ENCODE assay signal across 24 cellular contexts in the genomic region with DNA sequence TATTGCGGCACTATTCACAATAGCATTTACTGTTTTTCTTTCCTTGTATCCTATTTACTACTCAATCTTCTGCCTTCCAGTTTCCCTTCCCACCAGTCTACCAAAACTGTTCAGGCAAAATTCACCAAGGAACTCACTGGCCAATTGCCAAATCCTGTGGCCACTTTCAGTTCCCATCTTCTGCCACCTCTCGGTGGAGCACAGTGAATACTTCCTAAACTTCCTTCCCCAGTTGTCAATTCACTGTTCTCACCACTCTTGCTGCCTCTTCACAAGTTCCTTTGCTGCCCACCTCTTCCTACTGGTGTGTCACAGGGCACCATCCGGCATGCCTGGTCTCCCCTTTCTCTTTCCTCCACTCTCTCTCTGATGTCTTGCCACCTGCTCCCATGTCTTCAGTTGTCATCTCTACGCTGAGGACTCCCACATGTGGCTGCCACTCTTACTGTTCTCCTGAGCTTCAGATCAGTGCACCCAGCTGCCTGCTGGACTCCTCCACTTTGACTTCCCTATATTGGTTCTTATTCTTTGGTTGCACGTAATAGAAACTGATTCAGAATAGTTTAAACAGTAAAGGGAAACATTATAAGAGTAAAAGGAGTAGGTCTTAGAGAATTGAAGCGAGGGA.
DNase-seq lines count a peak whose midpoint lies in the region; ATAC-seq and TF ChIP-seq lines count a peak whose summit lies in the region.
"Had no signal": no experiment of that assay in that cellular context is flagged by ENCODE, and none has a peak within 500 bp of the region (broad histone marks: within the 10 kb centered on the region; RNA-seq: fewer than 3 reads in every experiment).

No MANE protein-coding gene starts in this region.

- H3K27me3 ChIP-seq in left lung (no peaks in the 10 kb centered on the region), Peyer's patch (no peaks in the 10 kb centered on the region)
- H3K27me3 ChIP-seq: tibial artery had no signal

- H3K9me3 ChIP-seq in OCI-LY7 (ENCODE audit: low read length) (no peaks in the 10 kb centered on the region), left lung (no peaks in the 10 kb centered on the region), Peyer's patch (no peaks in the 10 kb centered on the region)
- H3K9me3 ChIP-seq: HAP-1, tibial artery had no signal

- no peaks in the 10 kb centered on the region for H4K20me1 ChIP-seq in OCI-LY7 (ENCODE audit: insufficient read depth, low read length)

- TF ChIP-seq POLR2A in Peyer's patch (IDR thresholded peaks at IDR 0.05): no peak

- H3K4me2 ChIP-seq in OCI-LY7 (ENCODE audit: low read length): no peak overlapping the region
- H3K4me2 ChIP-seq: KMS-11 had no signal

- H3K4me3 ChIP-seq in OCI-LY7 (ENCODE audit: low read depth, low read length, poor library complexity, severe bottlenecking) (no peak overlapping the region), left lung (no peak overlapping the region), Peyer's patch (no peak overlapping the region)
- H3K4me3 ChIP-seq: HAP-1, tibial artery had no signal

- no peaks in the 10 kb centered on the region for H3K4me1 Mint-ChIP-seq in activated CD8-positive, alpha-beta memory T cell treated with anti-CD3 and anti-CD28 coated beads, Interleukin-2, amount 10 ng/mL, durations not matched to agents 7 days and 5 days
- H3K4me1 Mint-ChIP-seq: B cell; central memory CD8-positive, alpha-beta T cell; naive thymus-derived CD4-positive, alpha-beta T cell had no signal

- H3K36me3 Mint-ChIP-seq in activated CD8-positive, alpha-beta memory T cell treated with anti-CD3 and anti-CD28 coated beads, Interleukin-2, amount 10 ng/mL, durations not matched to agents 7 days and 5 days: peaks cover 7% of the 10 kb centered on the region

- no peaks in the 10 kb centered on the region for H3K79me2 ChIP-seq in OCI-LY7 (ENCODE audit: insufficient read depth, low read depth, low read length)

- TF ChIP-seq CTCF in OCI-LY7 (conservative IDR thresholded peaks at IDR 0.05; ENCODE audit: low read length): peak; percentile 15; the same call in 1 of the 2 replicates
- TF ChIP-seq CTCF in left lung (IDR thresholded peaks at IDR 0.05): no peak
- TF ChIP-seq CTCF in Peyer's patch (IDR thresholded peaks at IDR 0.05): no peak

- POLR2A ChIA-PET in OCI-LY7 (lab: Charles Lee): interaction anchor here (0.6 kb wide), 1 partner anchor 75 kb away, joined by 3 read pairs; no protein-coding TSS in a partner anchor

- DNase-seq in Ammon's horn (ENCODE audit: low spot score) (peak; percentile 30), KBM-7 (peak; percentile 37), OCI-LY7 (ENCODE audit: low spot score) (no peak), left lung (no peak), GF-D8 (lab: John Stamatoyannopoulos, UW) (no peak), Peyer's patch (no peak)
- no peak for DNase-seq in effector CD4-positive, alpha-beta T cell
- DNase-seq in activated CD8-positive, alpha-beta memory T cell treated with anti-CD3 and anti-CD28 coated beads, Interleukin-2, amount 10 ng/mL, durations not matched to agents 7 days and 5 days: no peak
- DNase-seq: activated CD4-positive, alpha-beta T cell treated with anti-CD3 and anti-CD28 coated beads for 4 hours; activated gamma-delta T cell; dermis blood vessel endothelial cell; naive thymus-derived CD4-positive, alpha-beta T cell; NCI-H1694; NCI-H510A treated with DMSO at 0.1 percent for 48 hours; nucleus accumbens; small intestine; stimulated activated CD4-positive, alpha-beta T cell treated with anti-CD3 and anti-CD28 coated beads, Interleukin-2, amount 100 ng/mL, for 24 hours; tibial artery had no signal

- no peak overlapping the region for H3K4me3 Mint-ChIP-seq in activated CD8-positive, alpha-beta memory T cell treated with anti-CD3 and anti-CD28 coated beads, Interleukin-2, amount 10 ng/mL, durations not matched to agents 7 days and 5 days
- H3K4me3 Mint-ChIP-seq: B cell; central memory CD8-positive, alpha-beta T cell; naive thymus-derived CD4-positive, alpha-beta T cell; T-helper 2 cell treated with Interferon-gamma antibody and Interleukin-4, amounts not matched to agents 5 μg/mL and 100 μg/mL, for 36 hours had no signal

- H3K4me1 ChIP-seq in OCI-LY7 (ENCODE audit: insufficient read depth, low read length, poor library complexity, severe bottlenecking) (peaks cover 4% of the 10 kb centered on the region), left lung (no peaks in the 10 kb centered on the region), Peyer's patch (peaks cover 0 to 3% (median 0%) of the 10 kb centered on the region in 4 donors)
- H3K4me1 ChIP-seq: HAP-1, tibial artery had no signal

- in situ Hi-C loops in KBM-7 (cut with MboI; ENCODE audit: low pct_unique_long_range_greater_than_20kb, low sequenced_read_pairs): no loop called here

- no peak overlapping the region for H3K27ac Mint-ChIP-seq in activated CD8-positive, alpha-beta memory T cell treated with anti-CD3 and anti-CD28 coated beads, Interleukin-2, amount 10 ng/mL, durations not matched to agents 7 days and 5 days
- H3K27ac Mint-ChIP-seq: B cell; naive thymus-derived CD4-positive, alpha-beta T cell; T-helper 2 cell treated with Interferon-gamma antibody and Interleukin-4, amounts not matched to agents 5 μg/mL and 100 μg/mL, for 36 hours had no signal

- H3K36me3 ChIP-seq in OCI-LY7 (ENCODE audit: insufficient read depth, low read length) (peaks cover 45% of the 10 kb centered on the region), left lung (peaks cover 0 to 13% of the 10 kb centered on the region in 2 donors), Peyer's patch (peaks cover 0 to 25% (median 0%) of the 10 kb centered on the region in 3 donors)

- no peaks in the 10 kb centered on the region for H3K9me2 ChIP-seq in OCI-LY7 (ENCODE audit: insufficient read depth, low read length)

- H3K9me3 Mint-ChIP-seq in activated CD8-positive, alpha-beta memory T cell treated with anti-CD3 and anti-CD28 coated beads, Interleukin-2, amount 10 ng/mL, durations not matched to agents 7 days and 5 days (ENCODE audit: low read depth): no peaks in the 10 kb centered on the region
- H3K9me3 Mint-ChIP-seq: central memory CD8-positive, alpha-beta T cell; T-helper 2 cell treated with Interferon-gamma antibody and Interleukin-4, amounts not matched to agents 5 μg/mL and 100 μg/mL, for 36 hours had no signal

- intact Hi-C loops in OCI-LY7 (cut with micrococcal nuclease; ENCODE audit: unreplicated experiment) (no loop called here), left lung (cut with DNase I) (no loop called here)

- H2AFZ ChIP-seq in OCI-LY7 (ENCODE audit: low read length): no peak overlapping the region

- H3K27ac ChIP-seq in OCI-LY7 (ENCODE audit: low read depth, low read length, poor library complexity, severe bottlenecking) (no peak overlapping the region), left lung (no peak overlapping the region), Peyer's patch (no peak overlapping the region)
- H3K27ac ChIP-seq: KMS-11, tibial artery had no signal

- ATAC-seq in left lung: peak; percentile 33
- ATAC-seq in activated CD8-positive, alpha-beta memory T cell treated with anti-CD3 and anti-CD28 coated beads, Interleukin-2, amount 10 ng/mL, durations not matched to agents 7 days and 5 days: no peak
- ATAC-seq: naive thymus-derived CD4-positive, alpha-beta T cell; SK-N-SH treated with all-trans-retinoic acid at 6 μM for 48 hours had no signal

- H3K27me3 Mint-ChIP-seq in activated CD8-positive, alpha-beta memory T cell treated with anti-CD3 and anti-CD28 coated beads, Interleukin-2, amount 10 ng/mL, durations not matched to agents 7 days and 5 days: no peaks in the 10 kb centered on the region
- H3K27me3 Mint-ChIP-seq: B cell; central memory CD8-positive, alpha-beta T cell; naive thymus-derived CD4-positive, alpha-beta T cell had no signal

- no TSS peak for BruUV-seq in OCI-LY7 (replicated peaks; lab: Mats Ljungman, UMichigan)

- CTCF ChIA-PET in OCI-LY7 (lab: Charles Lee; ENCODE audit: unreplicated experiment): no interaction called here
- CTCF ChIA-PET in activated CD8-positive, alpha-beta memory T cell treated with anti-CD3 and anti-CD28 coated beads, Interleukin-2, amount 10 ng/mL, durations not matched to agents 7 days and 5 days (lab: Charles Lee): no interaction called here

Comparison
In these comparisons a context has a peak if more than half of its experiments do, and no peak if none do; other contexts are left out.
1. DNase-seq: peak in Ammon's horn (single experiment) and KBM-7 (single experiment); none in OCI-LY7 (single experiment), left lung (0 of 2), effector CD4-positive, alpha-beta T cell (single experiment), GF-D8 (single experiment), Peyer's patch (0 of 3) and activated CD8-positive, alpha-beta memory T cell treated with anti-CD3 and anti-CD28 coated beads, Interleukin-2, amount 10 ng/mL, durations not matched to agents 7 days and 5 days (single experiment).